ENCODE assay signal across 8 cellular contexts in the genomic region with DNA sequence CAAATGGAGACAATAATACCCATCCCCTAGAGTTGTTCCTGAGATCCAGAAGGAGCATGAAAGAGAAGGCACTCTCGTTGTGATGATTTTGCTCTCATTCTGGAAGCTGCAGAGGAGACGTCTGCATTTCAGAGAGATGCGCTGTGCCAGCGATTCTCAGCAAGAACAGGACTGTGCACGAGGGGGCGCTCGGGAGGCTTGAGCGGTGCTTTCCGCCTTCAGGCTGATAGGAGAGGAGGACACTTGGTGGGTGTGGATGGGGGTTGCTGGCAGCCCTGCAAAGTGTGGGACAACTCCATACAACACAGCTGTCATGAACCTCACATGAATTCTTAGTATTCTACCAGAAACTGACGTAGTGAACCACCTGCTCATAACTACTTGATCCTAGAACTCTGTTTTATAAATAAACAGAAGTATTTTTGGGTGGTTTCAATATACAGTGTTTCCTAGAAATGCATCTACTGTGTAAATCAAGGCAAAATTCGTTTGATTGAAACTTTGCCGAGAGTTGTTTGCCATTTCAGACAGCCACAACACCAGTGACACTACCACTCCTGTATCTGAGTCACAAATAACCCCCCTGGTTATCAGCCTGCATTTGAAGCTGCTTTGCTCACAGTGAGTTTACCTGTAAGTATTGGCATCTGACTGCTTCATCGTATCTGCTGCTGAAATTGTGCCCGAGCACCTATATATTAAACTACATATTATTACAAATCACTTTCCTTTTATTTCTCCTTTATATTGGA. TPM values are rescaled to one million over a fixed set of nuclear protein-coding genes. Genes with fewer than 3 reads are reported as not detected.
DNase-seq lines count a peak whose midpoint lies in the region; ATAC-seq and TF ChIP-seq lines count a peak whose summit lies in the region.

No MANE protein-coding gene starts in this region.

- no TSS peak for BruUV-seq in MCF 10A (replicated peaks; lab: Mats Ljungman, UMichigan)

- CTCF ChIA-PET in MCF 10A (lab: Yijun Ruan, JAX) = interaction anchor here (0.6 to 10.7 kb wide), 28 partner anchors 11 to 425 kb away, joined by 3 to 74 read pairs (median 6); no protein-coding TSS in a partner anchor

- TF ChIP-seq CTCF in GM12874 (IDR thresholded peaks at IDR 0.05; ENCODE audit: insufficient read depth, low read depth, low read length) (peak; percentile 91), WI38 (IDR thresholded peaks at IDR 0.05; ENCODE audit: low read depth, low read length) (peak; percentile 75), MCF 10A (IDR thresholded peaks at IDR 0.05; ENCODE audit: unreplicated experiment) (peak; percentile 84)

- ATAC-seq in HG02840 (IDR thresholded peaks at IDR 0.05; ENCODE audit: low FRiP score, unreplicated experiment) (peak; percentile 63), GM19023 (IDR thresholded peaks at IDR 0.05; ENCODE audit: unreplicated experiment) (no peak)

- H3K27me3 Mint-ChIP-seq in MCF 10A (ENCODE audit: insufficient read depth, unreplicated experiment) = peaks cover 11% of the 10 kb centered on the region

- no peak overlapping the region for H3K4me3 Mint-ChIP-seq in MCF 10A (ENCODE audit: unreplicated experiment)

- intact Hi-C loops in MCF 10A (cut with micrococcal nuclease) = loop anchor here (1.0 kb wide), 2 partner anchors 94 to 181 kb away; no protein-coding TSS in a partner anchor

- H3K36me3 Mint-ChIP-seq in MCF 10A (ENCODE audit: insufficient read depth, unreplicated experiment) = no peaks in the 10 kb centered on the region

- peak; percentile 62 for DNase-seq in NCI-H2107 treated with DMSO at 0.1 percent for 48 hours (lab: John Stamatoyannopoulos, UW; ENCODE audit: unreplicated experiment)
- peak; percentile 66 for DNase-seq in MCF 10A (ENCODE audit: unreplicated experiment)
- DNase-seq in iris pigment epithelial cell (ENCODE audit: low read depth) = peak; percentile 65
- peak; percentile 29 to 55 for DNase-seq in stimulated activated CD4-positive, alpha-beta T cell treated with anti-CD3 and anti-CD28 coated beads, Interleukin-1b, Interleukin-23, amount 100 ng/mL, for 1 hour (ENCODE audit: low read depth in 2 of 2)

- H3K9me3 Mint-ChIP-seq in MCF 10A (ENCODE audit: unreplicated experiment) = no peaks in the 10 kb centered on the region

- POLR2A ChIA-PET in MCF 10A (lab: Yijun Ruan, JAX) = interaction anchor here (0.5 kb wide), 1 partner anchor 124 kb away, joined by 3 read pairs; no protein-coding TSS in a partner anchor

- H3K4me3 ChIP-seq in WI38 (ENCODE audit: low read depth, low read length) = no peak overlapping the region

- no peak overlapping the region for H3K27ac Mint-ChIP-seq in MCF 10A (ENCODE audit: low read depth, unreplicated experiment)

- no peaks in the 10 kb centered on the region for H3K4me1 Mint-ChIP-seq in MCF 10A (ENCODE audit: insufficient read depth, unreplicated experiment)

RNA-seq across cellular contexts. Expression of a gene that starts 39.5 kb away (rescaled TPM):
- total RNA-seq in MCF 10A (2022) = not detected in 2 replicates
